Comparison of ENCODE assay signal across 17 cellular contexts in genomic region chr5:116478461-116478860, GRCh38.
"Had no signal": no experiment of that assay in that cellular context is flagged by ENCODE, and none has a peak within 500 bp of the region (broad histone marks: within the 10 kb centered on the region; RNA-seq: fewer than 3 reads in every experiment).

No MANE protein-coding gene starts in this region.

- H3K27me3 Mint-ChIP-seq: activated CD4-positive, alpha-beta T cell treated with anti-CD3 and anti-CD28 coated beads, Interleukin-2, amount 10 ng/mL, durations not matched to agents 7 days and 5 days; activated naive CD4-positive, alpha-beta T cell treated with anti-CD3 and anti-CD28 coated beads, Interleukin-2, amount 10 ng/mL, durations not matched to agents 7 days and 5 days; activated naive CD8-positive, alpha-beta T cell treated with anti-CD3 and anti-CD28 coated beads, Interleukin-2, amount 50 U/mL, for 24 hours; activated T-cell treated with anti-CD3 and anti-CD28 coated beads, Interleukin-2, amount 50 U/mL, for 24 hours; central memory CD8-positive, alpha-beta T cell; naive B cell had no signal

- DNase-seq: activated CD4-positive, alpha-beta T cell treated with anti-CD3 and anti-CD28 coated beads, Interleukin-2, amount 10 ng/mL, durations not matched to agents 7 days and 5 days; activated CD8-positive, alpha-beta T cell treated with anti-CD3 and anti-CD28 coated beads, Interleukin-2, amount 10 ng/mL, durations not matched to agents 7 days and 5 days; activated naive CD4-positive, alpha-beta T cell treated with anti-CD3 and anti-CD28 coated beads, Interleukin-2, amount 10 ng/mL, durations not matched to agents 7 days and 5 days; activated naive CD8-positive, alpha-beta T cell treated with anti-CD3 and anti-CD28 coated beads, Interleukin-2, amount 50 U/mL, for 24 hours; activated T-cell treated with anti-CD3 and anti-CD28 coated beads, Interleukin-2, amount 50 U/mL, for 24 hours; aorta; colonic mucosa; head of caudate nucleus; left ventricle myocardium inferior; naive B cell; retina; stimulated activated CD4-positive, alpha-beta T cell treated with anti-CD3 and anti-CD28 coated beads, Interleukin-1b, Interleukin-23, amount 100 ng/mL, for 48 hours; stimulated activated naive CD4-positive, alpha-beta T cell treated with Interleukin-2 at 50 U/mL for 16 hours; T-helper 2 cell; thyroid gland had no signal

- H3K36me3 Mint-ChIP-seq: activated naive CD4-positive, alpha-beta T cell treated with anti-CD3 and anti-CD28 coated beads, Interleukin-2, amount 10 ng/mL, durations not matched to agents 7 days and 5 days had no signal

- H3K9me3 Mint-ChIP-seq: central memory CD8-positive, alpha-beta T cell had no signal

- H3K4me1 Mint-ChIP-seq: activated CD4-positive, alpha-beta T cell treated with anti-CD3 and anti-CD28 coated beads, Interleukin-2, amount 10 ng/mL, durations not matched to agents 7 days and 5 days; activated naive CD4-positive, alpha-beta T cell treated with anti-CD3 and anti-CD28 coated beads, Interleukin-2, amount 10 ng/mL, durations not matched to agents 7 days and 5 days; activated naive CD8-positive, alpha-beta T cell treated with anti-CD3 and anti-CD28 coated beads, Interleukin-2, amount 50 U/mL, for 24 hours; central memory CD8-positive, alpha-beta T cell; naive B cell had no signal

- H3K27ac Mint-ChIP-seq: activated CD4-positive, alpha-beta T cell treated with anti-CD3 and anti-CD28 coated beads, Interleukin-2, amount 10 ng/mL, durations not matched to agents 7 days and 5 days; activated CD8-positive, alpha-beta T cell treated with anti-CD3 and anti-CD28 coated beads, Interleukin-2, amount 10 ng/mL, durations not matched to agents 7 days and 5 days; activated naive CD4-positive, alpha-beta T cell treated with anti-CD3 and anti-CD28 coated beads, Interleukin-2, amount 10 ng/mL, durations not matched to agents 7 days and 5 days; activated naive CD8-positive, alpha-beta T cell treated with anti-CD3 and anti-CD28 coated beads, Interleukin-2, amount 50 U/mL, for 24 hours; activated T-cell treated with anti-CD3 and anti-CD28 coated beads, Interleukin-2, amount 50 U/mL, for 24 hours had no signal

- H3K4me3 Mint-ChIP-seq: activated CD4-positive, alpha-beta T cell treated with anti-CD3 and anti-CD28 coated beads, Interleukin-2, amount 10 ng/mL, durations not matched to agents 7 days and 5 days; activated CD8-positive, alpha-beta T cell treated with anti-CD3 and anti-CD28 coated beads, Interleukin-2, amount 10 ng/mL, durations not matched to agents 7 days and 5 days; activated naive CD4-positive, alpha-beta T cell treated with anti-CD3 and anti-CD28 coated beads, Interleukin-2, amount 10 ng/mL, durations not matched to agents 7 days and 5 days; activated naive CD8-positive, alpha-beta T cell treated with anti-CD3 and anti-CD28 coated beads, Interleukin-2, amount 50 U/mL, for 24 hours; activated T-cell treated with anti-CD3 and anti-CD28 coated beads, Interleukin-2, amount 50 U/mL, for 24 hours; central memory CD8-positive, alpha-beta T cell; naive B cell; neural crest cell had no signal
